ENCODE assay signal across 8 cellular contexts in the genomic region with DNA sequence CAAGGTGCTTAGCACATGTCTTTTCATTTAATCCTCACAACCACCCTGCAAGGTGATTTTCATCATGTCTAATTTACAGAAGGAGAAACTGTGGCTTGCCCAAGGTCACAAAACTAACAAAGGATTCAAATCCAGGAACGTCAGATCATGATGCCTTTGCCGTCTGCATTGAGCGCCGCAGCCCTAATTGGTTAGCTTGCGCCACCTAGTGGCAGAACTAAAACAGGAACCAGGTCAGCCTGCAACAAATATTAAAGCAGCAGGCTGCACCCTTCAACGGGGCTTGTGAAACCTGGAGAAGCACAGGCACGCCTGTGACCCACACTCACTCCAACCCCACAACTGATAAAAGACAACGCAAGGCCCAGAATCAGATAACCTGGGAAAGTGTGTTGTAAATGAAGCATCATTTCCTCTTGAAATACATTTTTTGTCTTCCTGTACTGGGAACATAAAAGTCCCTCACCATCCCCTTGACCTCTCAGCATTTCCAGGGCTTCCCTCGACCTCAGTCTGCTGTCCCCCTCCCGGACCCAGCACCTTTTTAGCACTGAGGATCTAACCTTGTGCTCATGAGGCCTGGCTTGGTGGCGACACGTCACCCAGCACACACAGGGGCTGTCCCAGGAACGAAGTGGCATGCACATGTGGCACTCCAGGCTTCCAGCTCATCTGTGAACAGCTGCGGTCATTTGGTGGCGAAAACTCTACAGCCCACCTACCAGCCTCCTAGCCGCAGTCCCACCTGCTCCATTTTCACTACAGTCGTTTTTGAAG. TPM values are rescaled to one million over a fixed set of nuclear protein-coding genes. Genes with fewer than 3 reads are reported as not detected.
A peak's percentile ranks its signal among the peaks of the same experiment; 100 is the strongest.
DNase-seq lines count a peak whose midpoint lies in the region; ATAC-seq and TF ChIP-seq lines count a peak whose summit lies in the region.

No MANE protein-coding gene starts in this region.

- intact Hi-C loops in CD4-positive, alpha-beta T cell (cut with DNase I, micrococcal nuclease), result loop anchor here (1.0 to 5.0 kb wide), 6 partner anchors 198 to 1140 kb away; no protein-coding TSS in a partner anchor

- no peak overlapping the region for H3K4me3 Mint-ChIP-seq in CD4-positive, alpha-beta T cell

- POLR2A ChIA-PET in CD4-positive, alpha-beta T cell (lab: Charles Lee), result no interaction called here

- no peaks in the 10 kb centered on the region for H3K9me3 ChIP-seq in CD4-positive, alpha-beta T cell (ENCODE audit: control insufficient read depth, low read length)

- H3K27ac Mint-ChIP-seq in CD4-positive, alpha-beta T cell, result no peak overlapping the region

- no peaks in the 10 kb centered on the region for H3K36me3 Mint-ChIP-seq in CD4-positive, alpha-beta T cell (ENCODE audit: low read depth)

- H3K27ac ChIP-seq in CD4-positive, alpha-beta T cell (ENCODE audit: low read depth, low read length), result no peak overlapping the region

- ATAC-seq in CD4-positive, alpha-beta T cell (ENCODE audit: poor library complexity), result peak; percentile 94
- ATAC-seq in GM19351 (IDR thresholded peaks at IDR 0.05; ENCODE audit: unreplicated experiment) (peak; percentile 88), HG03432 (IDR thresholded peaks at IDR 0.05; ENCODE audit: unreplicated experiment) (peak; percentile 81)

- H3K27me3 ChIP-seq in CD4-positive, alpha-beta T cell (ENCODE audit: control insufficient read depth, insufficient read depth, low read length), result no peaks in the 10 kb centered on the region

- H3K9me3 Mint-ChIP-seq in CD4-positive, alpha-beta T cell, result no peaks in the 10 kb centered on the region

- TF ChIP-seq CTCF in CD4-positive, alpha-beta T cell (IDR thresholded peaks at IDR 0.05), result peak; percentile 91

- H3K4me1 Mint-ChIP-seq in CD4-positive, alpha-beta T cell (ENCODE audit: low read depth), result peaks cover 9% of the 10 kb centered on the region

- CTCF ChIA-PET in CD4-positive, alpha-beta T cell (lab: Charles Lee), result interaction anchor here (0.9 to 1.6 kb wide), 5 partner anchors 11 to 1045 kb away, joined by 3 to 6 read pairs (median 3); partner anchors contain the start of genes DPH3 and OXNAD1

- peak; percentile 58 to 74 (median 68) for DNase-seq in CD4-positive, alpha-beta T cell
- DNase-seq in NCI-H526 (lab: John Stamatoyannopoulos, UW), result peak; percentile 74 to 94
- DNase-seq in activated CD4-positive, alpha-beta T cell treated with anti-CD3 and anti-CD28 coated beads, Interleukin-2, amount 50 U/mL, for 1 hour, result peak; percentile 71
- peak; percentile 69 to 80 for DNase-seq in dermis microvascular lymphatic vessel endothelial cell (ENCODE audit: low read depth in 2 of 2)
- DNase-seq in lung microvascular endothelial cell (ENCODE audit: low read depth in 2 of 2), result peak; percentile 82 to 90
- peak; percentile 26 for DNase-seq in stimulated activated CD8-positive, alpha-beta memory T cell treated with anti-CD3 and anti-CD28 coated beads, Interleukin-12 subunit alpha, Interleukin-12 subunit beta, amount 100 ng/mL, for 24 hours (ENCODE audit: extremely low read depth)

- no peaks in the 10 kb centered on the region for H3K27me3 Mint-ChIP-seq in CD4-positive, alpha-beta T cell

RNA-seq across cellular contexts. Expression of gene DPH3, which starts 17.3 kb away (rescaled TPM):
- total RNA-seq in CD4-positive, alpha-beta T cell, result 10 to 100 TPM; 10.5 to 12.8 TPM
- total RNA-seq in dermis microvascular lymphatic vessel endothelial cell (16.4 and 20.9 TPM in 2 replicates), lung microvascular endothelial cell (17.9 and 29.8 TPM in 2 replicates)

RNA-seq across cellular contexts. Expression of gene OXNAD1, which starts 17.5 kb away (rescaled TPM):
- total RNA-seq in CD4-positive, alpha-beta T cell, result 100 to 1,000 TPM; 135 TPM
- total RNA-seq in dermis microvascular lymphatic vessel endothelial cell, result 10.0 and 13.8 TPM in 2 replicates
- total RNA-seq in lung microvascular endothelial cell, result 5.9 and 16.3 TPM in 2 replicates

Comparison
In these comparisons a context has a peak if more than half of its experiments do, and no peak if none do; other contexts are left out.
1. DNase-seq: peak in every context shown above with its lines; median percentile 86 in lung microvascular endothelial cell; 84 in NCI-H526; 74 in dermis microvascular lymphatic vessel endothelial cell; 71 in activated CD4-positive, alpha-beta T cell treated with anti-CD3 and anti-CD28 coated beads, Interleukin-2, amount 50 U/mL, for 1 hour; 68 in CD4-positive, alpha-beta T cell; 26 in stimulated activated CD8-positive, alpha-beta memory T cell treated with anti-CD3 and anti-CD28 coated beads, Interleukin-12 subunit alpha, Interleukin-12 subunit beta, amount 100 ng/mL, for 24 hours.